Comparison of ENCODE assay signal across 9 cellular contexts in genomic region chr22:30614268-30614667, GRCh38. TPM values are rescaled to one million over a fixed set of nuclear protein-coding genes. Genes with fewer than 3 reads are reported as not detected.
"Had no signal": no experiment of that assay in that cellular context is flagged by ENCODE, and none has a peak within 500 bp of the region (broad histone marks: within the 10 kb centered on the region; RNA-seq: fewer than 3 reads in every experiment).

No MANE protein-coding gene starts in this region.

- H3K4me3 Mint-ChIP-seq: H9, IgD-negative memory B cell had no signal

- ATAC-seq: HepG2 had no signal

- H3K36me3 Mint-ChIP-seq: IgD-negative memory B cell had no signal

- H3K4me3 ChIP-seq: GM23248 had no signal

- H3K9me3 Mint-ChIP-seq: H9, IgD-negative memory B cell had no signal

- DNase-seq: GM23248, GOT3, H9, HCEC 1CT had no signal

- H3K27ac ChIP-seq: GM23248, HL-60 had no signal

RNA-seq across cellular contexts. Expression of gene GAL3ST1, which starts 39.8 kb away (rescaled TPM):
- total RNA-seq: GM23248, H4, HT1080 had no signal
